In the genomic region with DNA sequence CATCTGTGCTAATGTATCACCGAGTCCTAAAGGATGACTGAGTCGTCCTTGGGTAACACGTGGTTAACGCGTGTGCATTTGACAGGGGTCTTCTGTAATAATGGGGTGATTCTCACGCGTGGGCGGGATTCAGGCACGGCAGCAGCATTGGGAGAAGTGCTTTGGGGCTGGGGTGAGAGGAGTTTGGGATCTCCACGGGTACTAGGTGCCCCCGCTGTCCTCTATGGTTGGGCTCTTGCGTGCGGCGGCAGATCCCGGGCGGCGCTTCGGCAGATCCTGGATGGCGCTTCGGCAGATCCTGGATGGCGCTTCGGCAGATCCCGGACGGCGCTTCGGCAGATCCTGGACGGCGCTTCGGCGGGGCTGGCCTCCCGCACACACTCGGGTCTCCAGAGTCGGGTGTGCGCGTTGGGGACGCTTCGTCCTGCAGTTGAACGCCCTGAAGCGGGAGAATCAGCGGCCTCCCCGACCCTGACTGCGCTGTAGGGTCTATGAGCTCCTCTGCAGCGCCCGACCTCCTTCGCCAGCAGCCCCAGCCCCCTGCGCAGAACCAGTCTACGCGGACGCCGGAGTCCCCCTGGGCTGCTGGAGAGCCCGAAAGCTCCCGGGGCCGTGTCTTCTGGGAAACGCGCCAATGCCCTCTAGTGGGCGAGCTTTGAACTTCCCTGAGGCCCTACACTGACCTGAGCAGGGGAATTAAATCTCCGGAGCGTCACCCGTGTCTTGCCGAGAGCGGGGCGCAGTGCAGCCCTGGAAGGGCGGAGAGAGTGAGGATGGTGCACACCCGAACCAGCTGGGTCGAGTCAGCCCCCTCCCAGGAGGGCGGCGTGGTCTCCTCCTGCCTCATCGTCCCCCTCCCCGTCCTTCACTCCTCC, we compare ENCODE assay signal across 8 cellular contexts. TPM values are rescaled to one million over a fixed set of nuclear protein-coding genes. Genes with fewer than 3 reads are reported as not detected.
DNase-seq lines count a peak whose midpoint lies in the region; ATAC-seq and TF ChIP-seq lines count a peak whose summit lies in the region.

No MANE protein-coding gene starts in this region.

- no peaks in the 10 kb centered on the region for H3K9me3 Mint-ChIP-seq in activated naive CD8-positive, alpha-beta T cell treated with anti-CD3 and anti-CD28 coated beads, Interleukin-2, amount 50 U/mL, for 24 hours

- H4K20me1 ChIP-seq in SU-DHL-6 (ENCODE audit: low read depth, low read length) = no peaks in the 10 kb centered on the region

- H3K9me3 ChIP-seq in SU-DHL-6 (ENCODE audit: insufficient read depth, low read length) = no peaks in the 10 kb centered on the region
- peaks cover 0 to 7% (median 0%) of the 10 kb centered on the region in 11 donors for H3K9me3 ChIP-seq in heart right ventricle
- no peaks in the 10 kb centered on the region for H3K9me3 ChIP-seq in tibial nerve

- H3K4me1 Mint-ChIP-seq in activated naive CD8-positive, alpha-beta T cell treated with anti-CD3 and anti-CD28 coated beads, Interleukin-2, amount 50 U/mL, for 24 hours = peaks cover 7% of the 10 kb centered on the region

- DNase-seq in DMS79 treated with DMSO at 0.1 percent for 48 hours (lab: John Stamatoyannopoulos, UW) (peak; percentile 76), HFF-Myc (ENCODE audit: extremely low read depth, low read depth) (peak; percentile 46), NCI-H1105 treated with DMSO at 0.1 percent for 48 hours (lab: John Stamatoyannopoulos, UW) (peak; percentile 94), heart right ventricle (peak; percentile 85 to 88), pons (ENCODE audit: low spot score) (peak; percentile 63), tibial nerve (ENCODE audit: low spot score in 2 of 2) (peak; percentile 77 to 91)
- DNase-seq in activated naive CD8-positive, alpha-beta T cell treated with anti-CD3 and anti-CD28 coated beads, Interleukin-2, amount 50 U/mL, for 24 hours = peak; percentile 87

- H3K4me1 ChIP-seq in heart right ventricle (peaks cover 0 to 23% (median 10%) of the 10 kb centered on the region in 9 donors), tibial nerve (peaks cover 0 to 12% (median 4%) of the 10 kb centered on the region in 4 donors)

- no peaks in the 10 kb centered on the region for H3F3A ChIP-seq in SU-DHL-6 (ENCODE audit: insufficient read depth)

- peak; percentile 97 for ATAC-seq in activated naive CD8-positive, alpha-beta T cell treated with anti-CD3 and anti-CD28 coated beads, Interleukin-2, amount 50 U/mL, for 24 hours
- peak; percentile 96 to 100 (median 98) for ATAC-seq in heart right ventricle

- H3K4me2 ChIP-seq in SU-DHL-6 (ENCODE audit: low read depth, low read length, poor library complexity, severe bottlenecking) = no peak overlapping the region

- peak overlapping the region; percentile 30 for H3K4me3 ChIP-seq in HFF-Myc (replicated peaks; ENCODE audit: low read depth, low read length)
- no peak overlapping the region for H3K4me3 ChIP-seq in SU-DHL-6 (ENCODE audit: insufficient read depth, low read length, poor library complexity, severe bottlenecking)
- peak overlapping the region in 9 of 10 donors; percentile 22 to 57 (median 52) for H3K4me3 ChIP-seq in heart right ventricle
- peak overlapping the region; percentile 9 to 52 (median 38) for H3K4me3 ChIP-seq in tibial nerve

- no peak for TF ChIP-seq POLR2A in tibial nerve (IDR thresholded peaks at IDR 0.05)

- no peak for TF ChIP-seq EP300 in tibial nerve (IDR thresholded peaks at IDR 0.05)

- no peaks in the 10 kb centered on the region for H3K9me2 ChIP-seq in SU-DHL-6 (replicated peaks; ENCODE audit: insufficient read depth, low read length)

- H3K27ac Mint-ChIP-seq in activated naive CD8-positive, alpha-beta T cell treated with anti-CD3 and anti-CD28 coated beads, Interleukin-2, amount 50 U/mL, for 24 hours = no peak overlapping the region

- peak overlapping the region; percentile 47 for H3K4me3 Mint-ChIP-seq in activated naive CD8-positive, alpha-beta T cell treated with anti-CD3 and anti-CD28 coated beads, Interleukin-2, amount 50 U/mL, for 24 hours

- intact Hi-C loops in heart right ventricle (cut with DNase I) = loop anchor here in 9 of 10 donors (1.0 to 10.0 kb wide), 9 partner anchors 41 to 149 kb away; a partner anchor contains a TSS

- H3K9ac ChIP-seq in SU-DHL-6 (ENCODE audit: low read length) = no peak overlapping the region

- TF ChIP-seq CTCF in HFF-Myc (IDR thresholded peaks at IDR 0.05; ENCODE audit: low read depth, low read length, missing control alignments) = peak; percentile 82
- peak; percentile 63 for TF ChIP-seq CTCF in SU-DHL-6 (IDR thresholded peaks at IDR 0.05; ENCODE audit: insufficient read depth, low read length, poor library complexity, severe bottlenecking)
- TF ChIP-seq CTCF in heart right ventricle (IDR thresholded peaks at IDR 0.05) = peak; percentile 78 to 94 (median 87)
- TF ChIP-seq CTCF in tibial nerve (IDR thresholded peaks at IDR 0.05) = peak; percentile 83 to 91 (median 89)

- no peaks in the 10 kb centered on the region for H3K79me2 ChIP-seq in SU-DHL-6 (ENCODE audit: insufficient read depth, low read length)

- H3K36me3 ChIP-seq in SU-DHL-6 (ENCODE audit: low read length) (no peaks in the 10 kb centered on the region), heart right ventricle (no peaks in the 10 kb centered on the region), tibial nerve (no peaks in the 10 kb centered on the region)

- no peaks in the 10 kb centered on the region for H3K36me3 Mint-ChIP-seq in activated naive CD8-positive, alpha-beta T cell treated with anti-CD3 and anti-CD28 coated beads, Interleukin-2, amount 50 U/mL, for 24 hours (ENCODE audit: low read depth)

- H3K27me3 Mint-ChIP-seq in activated naive CD8-positive, alpha-beta T cell treated with anti-CD3 and anti-CD28 coated beads, Interleukin-2, amount 50 U/mL, for 24 hours = peaks cover 47% of the 10 kb centered on the region

- no peak overlapping the region for H3K27ac ChIP-seq in SU-DHL-6 (ENCODE audit: low read depth, low read length)
- peak overlapping the region in 6 of 10 donors; percentile 29 to 69 (median 54) for H3K27ac ChIP-seq in heart right ventricle
- H3K27ac ChIP-seq in tibial nerve = peak overlapping the region in 2 of 4 donors; percentile 32 to 45

- H3K27me3 ChIP-seq in SU-DHL-6 (ENCODE audit: low read length) (no peaks in the 10 kb centered on the region), heart right ventricle (peaks cover 0 to 68% (median 51%) of the 10 kb centered on the region in 7 donors), tibial nerve (peaks cover 0 to 61% of the 10 kb centered on the region in 2 donors)

- H2AFZ ChIP-seq in SU-DHL-6 (ENCODE audit: low read depth, low read length, severe bottlenecking) = no peak overlapping the region

- 3 to 6% methylated on average over 67 to 69 of the region's 69 CpGs for WGBS in heart right ventricle, 2 donors
- WGBS in tibial nerve, 2 donors = 8 to 10% methylated on average over 23 to 52 of the region's 69 CpGs

RNA-seq across cellular contexts. Expression of a gene that starts 48.1 kb away (rescaled TPM):
- 1 to 10 TPM in 7 of 10 donors, under 1 TPM in 3; 0.38 to 4.0 (median 2.3) TPM for total RNA-seq in heart right ventricle
- polyA plus RNA-seq in heart right ventricle = under 1 TPM; 0.51 to 0.96 TPM
- total RNA-seq in tibial nerve = 10 to 100 TPM in 1 of 4 donors, 1 to 10 TPM in 3; 4.8 to 13.8 (median 5.9) TPM
